ENCODE assay signal across 20 cellular contexts in genomic region chr5:180043381-180043780, GRCh38. TPM values are rescaled to one million over a fixed set of nuclear protein-coding genes. Genes with fewer than 3 reads are reported as not detected.
DNase-seq lines count a peak whose midpoint lies in the region; ATAC-seq and TF ChIP-seq lines count a peak whose summit lies in the region.
"Had no signal": no experiment of that assay in that cellular context is flagged by ENCODE, and none has a peak within 500 bp of the region (broad histone marks: within the 10 kb centered on the region; RNA-seq: fewer than 3 reads in every experiment).

No MANE protein-coding gene starts in this region.

- H3K36me3 ChIP-seq in right atrium auricular region (no peaks in the 10 kb centered on the region), neural progenitor cell (peaks cover 27% of the 10 kb centered on the region), GM23248 (ENCODE audit: low read depth) (no peaks in the 10 kb centered on the region), SK-N-SH (replicated peaks in 1 of 2; ENCODE audit: control insufficient read depth in 1 of 2, insufficient read depth in 2 of 2, low read length in 1 of 2) (peaks cover 4 to 7% of the 10 kb centered on the region in 2 experiments)

- intact Hi-C loops in right cardiac atrium (cut with DNase I), result no loop called here

- H3K9me3 ChIP-seq in right cardiac atrium (ENCODE audit: control insufficient read depth, low read length) (no peaks in the 10 kb centered on the region), right atrium auricular region (no peaks in the 10 kb centered on the region), neural progenitor cell (ENCODE audit: low read depth) (peaks cover 9% of the 10 kb centered on the region), GM23248 (ENCODE audit: low read depth) (no peaks in the 10 kb centered on the region), SK-N-SH (no peaks in the 10 kb centered on the region; the same call in 1 of the 2 replicates)

- ATAC-seq in right cardiac atrium, result no peak
- ATAC-seq: HCT116, Right ventricle myocardium inferior had no signal

- POLR2A ChIA-PET in SK-N-SH (lab: Yijun Ruan, JAX), result no interaction called here

- H3K4me2 ChIP-seq in neural progenitor cell (no peak overlapping the region), GM23248 (ENCODE audit: unreplicated experiment) (no peak overlapping the region), SK-N-SH (no peak overlapping the region)

- no peak for TF ChIP-seq RAD21 in SK-N-SH (IDR thresholded peaks at IDR 0.05; ENCODE audit: low read length)

- peaks cover 98% of the 10 kb centered on the region for H3K79me2 ChIP-seq in neural progenitor cell (ENCODE audit: low read depth)
- H3K79me2 ChIP-seq in GM23248 (ENCODE audit: insufficient read depth), result no peaks in the 10 kb centered on the region
- peaks cover 29% of the 10 kb centered on the region for H3K79me2 ChIP-seq in SK-N-SH (ENCODE audit: insufficient read depth)

- H3K27me3 Mint-ChIP-seq in brain, result no peaks in the 10 kb centered on the region
- peaks cover 7% of the 10 kb centered on the region for H3K27me3 Mint-ChIP-seq in neural progenitor cell (ENCODE audit: insufficient read depth, low read depth)

- peak overlapping the region in 3 of 5 experiments; percentile 26 to 84 (median 53) for H3K27ac Mint-ChIP-seq in brain
- peak overlapping the region; percentile 64 for H3K27ac Mint-ChIP-seq in neural progenitor cell

- H3K9ac ChIP-seq in neural progenitor cell (no peak overlapping the region), GM23248 (no peak overlapping the region), SK-N-SH (no peak overlapping the region)

- H3K4me1 Mint-ChIP-seq in brain (peaks cover 40% of the 10 kb centered on the region), neural progenitor cell (no peaks in the 10 kb centered on the region)

- H2AFZ ChIP-seq in neural progenitor cell (replicated peaks) (no peak overlapping the region), GM23248 (no peak overlapping the region), SK-N-SH (ENCODE audit: low read depth) (no peak overlapping the region)

- WGBS in right cardiac atrium, result 66% methylated on average over 4 of the region's 4 CpGs
- 82% methylated on average over 4 of the region's 4 CpGs for WGBS in GM23248 (ENCODE audit: low coverage in 1 of 2, low lambda C conversion rate in 2 of 2, missing lambda C conversion rate in 2 of 2), 2 experiments
- 90% methylated on average over 4 of the region's 4 CpGs for WGBS in SK-N-SH (ENCODE audit: low lambda C conversion rate)

- no peak for TF ChIP-seq EP300 in SK-N-SH (IDR thresholded peaks at IDR 0.05; ENCODE audit: borderline replicate concordance in 1 of 2, low read depth in 1 of 2, low read length in 1 of 2)

- H3K9me3 Mint-ChIP-seq in brain, result peaks cover 23 to 83% (median 56%) of the 10 kb centered on the region in 5 experiments
- H3K9me3 Mint-ChIP-seq in neural progenitor cell, result peaks cover 68% of the 10 kb centered on the region

- peaks cover 2% of the 10 kb centered on the region for H3K4me1 ChIP-seq in right cardiac atrium (ENCODE audit: control insufficient read depth, insufficient read depth, low read length)
- peaks cover 0 to 10% of the 10 kb centered on the region in 2 donors for H3K4me1 ChIP-seq in right atrium auricular region
- H3K4me1 ChIP-seq in neural progenitor cell, result no peaks in the 10 kb centered on the region
- no peaks in the 10 kb centered on the region for H3K4me1 ChIP-seq in GM23248 (ENCODE audit: insufficient read depth)
- H3K4me1 ChIP-seq in SK-N-SH (ENCODE audit: control insufficient read depth in 1 of 2, insufficient read depth in 2 of 2, low read depth in 1 of 2, low read length in 1 of 2), result peaks cover 0 to under 1% of the 10 kb centered on the region in 2 experiments; a peak in 1 of 4 replicates

- CTCF ChIA-PET in SK-N-SH (lab: Yijun Ruan, JAX), result no interaction called here

- H4K20me1 ChIP-seq in neural progenitor cell (ENCODE audit: low read depth) (peaks cover 64% of the 10 kb centered on the region), GM23248 (ENCODE audit: insufficient read depth) (no peaks in the 10 kb centered on the region), SK-N-SH (ENCODE audit: insufficient read depth) (no peaks in the 10 kb centered on the region)

- H3F3A ChIP-seq in neural progenitor cell (ENCODE audit: low read depth), result no peaks in the 10 kb centered on the region
- no peaks in the 10 kb centered on the region for H3F3A ChIP-seq in GM23248 (ENCODE audit: insufficient read depth)
- no peaks in the 10 kb centered on the region for H3F3A ChIP-seq in SK-N-SH (replicated peaks; ENCODE audit: insufficient read depth)

- H3K9me2 ChIP-seq in GM23248 (ENCODE audit: insufficient read depth) (no peaks in the 10 kb centered on the region), SK-N-SH (no peaks in the 10 kb centered on the region)

- peaks cover 95% of the 10 kb centered on the region for H3K36me3 Mint-ChIP-seq in brain
- H3K36me3 Mint-ChIP-seq in neural progenitor cell, result peaks cover 82% of the 10 kb centered on the region

- in situ Hi-C loops in GM23248 (cut with MboI), result no loop called here

- H3K27me3 ChIP-seq in right cardiac atrium (ENCODE audit: control insufficient read depth, insufficient read depth), result no peaks in the 10 kb centered on the region
- no peaks in the 10 kb centered on the region for H3K27me3 ChIP-seq in right atrium auricular region
- H3K27me3 ChIP-seq in neural progenitor cell, result no peaks in the 10 kb centered on the region
- H3K27me3 ChIP-seq in GM23248 (replicated peaks; ENCODE audit: insufficient read depth), result no peaks in the 10 kb centered on the region
- no peaks in the 10 kb centered on the region for H3K27me3 ChIP-seq in SK-N-SH (ENCODE audit: insufficient read depth)

- no peak overlapping the region for H3K4me3 ChIP-seq in right cardiac atrium (ENCODE audit: low read length)
- H3K4me3 ChIP-seq in right atrium auricular region, result no peak overlapping the region
- H3K4me3 ChIP-seq in neural progenitor cell, result no peak overlapping the region
- no peak overlapping the region for H3K4me3 ChIP-seq in GM23248
- no peak overlapping the region for H3K4me3 ChIP-seq in SK-N-SH (ENCODE audit: low read depth in 2 of 2, low read length in 1 of 2)

- H3K4me3 Mint-ChIP-seq in brain (no peak overlapping the region), neural progenitor cell (no peak overlapping the region)

- DNase-seq in right cardiac atrium (no peak), right atrium auricular region (ENCODE audit: low spot score) (no peak), neural progenitor cell (ENCODE audit: low spot score) (no peak), GM23248 (no peak), inferior parietal cortex (ENCODE audit: extremely low spot score) (no peak), SK-N-SH (no peak), GF-D8 (lab: John Stamatoyannopoulos, UW) (no peak)
- DNase-seq: COR-L47; DMS 273 treated with DMSO at 0.1 percent for 48 hours; NCI-H1092 treated with DMSO at 0.1 percent for 48 hours; NCI-H146; NCI-H2081; NCI-H2171 treated with DMSO at 0.1 percent for 48 hours; NCI-H446; NCI-H526 treated with DMSO at 0.1 percent for 48 hours; NK-92 treated with Interleukin-12 subunit alpha and Interleukin-12 subunit beta, amount 100 ng/mL, for 24 hours had no signal

- peak overlapping the region; percentile 7 for H3K27ac ChIP-seq in right cardiac atrium (ENCODE audit: low read length)
- no peak overlapping the region for H3K27ac ChIP-seq in right atrium auricular region
- H3K27ac ChIP-seq in neural progenitor cell, result no peak overlapping the region
- no peak overlapping the region for H3K27ac ChIP-seq in GM23248
- H3K27ac ChIP-seq in SK-N-SH (ENCODE audit: low read depth in 2 of 2, low read length in 1 of 2), result no peak overlapping the region
- H3K27ac ChIP-seq: 22Rv1 had no signal

- TF ChIP-seq CTCF in right atrium auricular region (IDR thresholded peaks at IDR 0.05) (no peak), brain (conservative IDR thresholded peaks at IDR 0.05) (no peak), neural progenitor cell (IDR thresholded peaks at IDR 0.05) (no peak), SK-N-SH (IDR thresholded peaks at IDR 0.05) (no peak)

TF ChIP-seq in SK-N-SH, 30 proteins besides CTCF, POLR2A, EP300 and RAD21 (continues in another document):
- TF ChIP-seq GATA2 (CRISPR knock-in tag; IDR thresholded peaks at IDR 0.05), result no peak
- TF ChIP-seq ELF1 (IDR thresholded peaks at IDR 0.05), result no peak
- TF ChIP-seq TCF12 (IDR thresholded peaks at IDR 0.05), result no peak
- no peak for TF ChIP-seq USF2 (IDR thresholded peaks at IDR 0.05; ENCODE audit: borderline replicate concordance, low read depth, low read length)
- no peak for TF ChIP-seq GABPA (IDR thresholded peaks at IDR 0.05; ENCODE audit: low read depth)
- no peak for TF ChIP-seq ZBTB33 (IDR thresholded peaks at IDR 0.05; ENCODE audit: borderline replicate concordance, low read depth)

RNA-seq across cellular contexts. Expression of gene RNF130, which starts 28.2 kb away (rescaled TPM):
- total RNA-seq in right cardiac atrium (10 to 100 TPM; 42.7 to 51.6 (median 48.4) TPM), right atrium auricular region (10 to 100 TPM; 42.9 to 51.3 TPM), neural progenitor cell (ENCODE audit: low replicate concordance) (183 and 185 TPM in 2 replicates)
- polyA plus RNA-seq in right cardiac atrium (40.8 TPM), brain (ENCODE audit: insufficient read depth, low read depth, low replicate concordance) (96.7 TPM), GM23248 (2016; fragmentation: Nextera tagmentation; extraction: Ambion mirVana) (27.3 and 30.4 TPM in 2 replicates), SK-N-SH (2012; rRNA removed) (41.4 and 49.6 TPM in 2 replicates)
- total RNA-seq in GM23248 (2014; rRNA removed; shearing (Covaris generic)), result 32.9 and 49.8 TPM in 2 replicates
- 51.8 and 53.1 TPM in 2 replicates for polyA plus RNA-seq in SK-N-SH (2012; cell fraction: cytosol; rRNA removed)
- polyA plus RNA-seq in SK-N-SH (2012; cell fraction: nucleus; rRNA removed), result 19.0 and 27.1 TPM in 2 replicates
